ENCODE assay signal across 30 cellular contexts in genomic region chr9:133000842-133001241, GRCh38. TPM values are rescaled to one million over a fixed set of nuclear protein-coding genes. Genes with fewer than 3 reads are reported as not detected.
"Had no signal": no experiment of that assay in that cellular context is flagged by ENCODE, and none has a peak within 500 bp of the region (broad histone marks: within the 10 kb centered on the region; RNA-seq: fewer than 3 reads in every experiment).

No MANE protein-coding gene starts in this region.

- H3K9me3 Mint-ChIP-seq: activated B cell treated with CpG ODN at 0.5 μM for 24 hours; activated naive CD4-positive, alpha-beta T cell treated with anti-CD3 and anti-CD28 coated beads, Interleukin-2, amount 10 ng/mL, durations not matched to agents 7 days and 5 days; activated naive CD8-positive, alpha-beta T cell treated with anti-CD3 and anti-CD28 coated beads, Interleukin-2, amount 10 ng/mL, durations not matched to agents 7 days and 5 days; stimulated activated memory B cell treated with anti-CD40 and anti-IgM and Interleukin-4, amounts not matched to agents 10 μg/mL and 1 μg/mL and 100 μg/mL, for 72 hours had no signal

- H3K4me3 Mint-ChIP-seq: activated B cell treated with CpG ODN at 0.5 μM for 24 hours; activated naive CD4-positive, alpha-beta T cell treated with anti-CD3 and anti-CD28 coated beads, Interleukin-2, amount 10 ng/mL, durations not matched to agents 7 days and 5 days; activated naive CD8-positive, alpha-beta T cell treated with anti-CD3 and anti-CD28 coated beads, Interleukin-2, amount 10 ng/mL, durations not matched to agents 7 days and 5 days; brain; stimulated activated memory B cell treated with anti-CD40 and anti-IgM and Interleukin-4, amounts not matched to agents 10 μg/mL and 1 μg/mL and 100 μg/mL, for 72 hours had no signal

- H3K36me3 Mint-ChIP-seq: activated naive CD4-positive, alpha-beta T cell treated with anti-CD3 and anti-CD28 coated beads, Interleukin-2, amount 10 ng/mL, durations not matched to agents 7 days and 5 days; activated naive CD8-positive, alpha-beta T cell treated with anti-CD3 and anti-CD28 coated beads, Interleukin-2, amount 10 ng/mL, durations not matched to agents 7 days and 5 days; brain; stimulated activated memory B cell treated with anti-CD40 and anti-IgM and Interleukin-4, amounts not matched to agents 10 μg/mL and 1 μg/mL and 100 μg/mL, for 72 hours had no signal

- H3K4me1 ChIP-seq: ascending aorta, colonic mucosa, gastrocnemius medialis, pancreas, psoas muscle, sigmoid colon, thyroid gland had no signal

- DNase-seq: activated B cell treated with CpG ODN at 0.5 μM for 24 hours; activated CD4-positive, alpha-beta T cell treated with anti-CD3 and anti-CD28 coated beads, Interleukin-2, amount 50 U/mL, for 1 hour; activated gamma-delta T cell; activated naive CD4-positive, alpha-beta T cell treated with anti-CD3 and anti-CD28 coated beads, Interleukin-2, amount 10 ng/mL, durations not matched to agents 7 days and 5 days; activated naive CD8-positive, alpha-beta T cell treated with anti-CD3 and anti-CD28 coated beads, Interleukin-2, amount 10 ng/mL, durations not matched to agents 7 days and 5 days; cerebellar nuclear complex; colonic mucosa; effector memory CD4-positive, alpha-beta T cell; gastrocnemius medialis; glutamatergic neuron; islet precursor cell; left ventricle myocardium superior; mammary epithelial cell; nucleus accumbens; pancreas; psoas muscle; sigmoid colon; small intestine; stimulated activated CD4-positive, alpha-beta T cell treated with anti-CD3 and anti-CD28 coated beads, Interleukin-1b, Interleukin-23, amount 100 ng/mL, for 48 hours; stimulated activated CD4-positive, alpha-beta T cell treated with anti-CD3 and anti-CD28 coated beads, Interleukin-4, amount 100 ng/mL, for 4 hours; stimulated activated CD8-positive, alpha-beta memory T cell treated with anti-CD3 and anti-CD28 coated beads, Interleukin-4, amount 100 ng/mL, for 48 hours; stomach; T-helper 2 cell; thyroid gland had no signal

- H3K27me3 ChIP-seq: cardiac muscle cell, pancreas, thyroid gland had no signal

- H3K4me3 ChIP-seq: ascending aorta, cardiac muscle cell, colonic mucosa, gastrocnemius medialis, pancreas, psoas muscle, sigmoid colon, stomach, thyroid gland had no signal

- H3K27ac Mint-ChIP-seq: activated B cell treated with CpG ODN at 0.5 μM for 24 hours; activated naive CD4-positive, alpha-beta T cell treated with anti-CD3 and anti-CD28 coated beads, Interleukin-2, amount 10 ng/mL, durations not matched to agents 7 days and 5 days; activated naive CD8-positive, alpha-beta T cell treated with anti-CD3 and anti-CD28 coated beads, Interleukin-2, amount 10 ng/mL, durations not matched to agents 7 days and 5 days; brain; stimulated activated memory B cell treated with anti-CD40 and anti-IgM and Interleukin-4, amounts not matched to agents 10 μg/mL and 1 μg/mL and 100 μg/mL, for 72 hours had no signal

- H3K4me1 Mint-ChIP-seq: activated B cell treated with CpG ODN at 0.5 μM for 24 hours; activated naive CD4-positive, alpha-beta T cell treated with anti-CD3 and anti-CD28 coated beads, Interleukin-2, amount 10 ng/mL, durations not matched to agents 7 days and 5 days; stimulated activated memory B cell treated with anti-CD40 and anti-IgM and Interleukin-4, amounts not matched to agents 10 μg/mL and 1 μg/mL and 100 μg/mL, for 72 hours had no signal

- ATAC-seq: gastrocnemius medialis; left ventricle myocardium superior; pancreas; psoas muscle; stimulated activated memory B cell treated with anti-CD40 and anti-IgM and Interleukin-4, amounts not matched to agents 10 μg/mL and 1 μg/mL and 100 μg/mL, for 72 hours had no signal

- H3K27ac ChIP-seq: ascending aorta, cardiac muscle cell, colonic mucosa, gastrocnemius medialis, pancreas, psoas muscle, sigmoid colon, stomach, thyroid gland had no signal

- H3K9me3 ChIP-seq: ascending aorta, colonic mucosa, gastrocnemius medialis, pancreas, psoas muscle, sigmoid colon, stomach, thyroid gland had no signal

- H3K36me3 ChIP-seq: ascending aorta, cardiac muscle cell, colonic mucosa, gastrocnemius medialis, pancreas, sigmoid colon, stomach, thyroid gland had no signal

RNA-seq across cellular contexts. Expression of gene GFI1B, which starts 22.3 kb away (rescaled TPM):
- total RNA-seq: activated naive CD8-positive, alpha-beta T cell treated with anti-CD3 and anti-CD28 coated beads, Interleukin-2, amount 10 ng/mL, durations not matched to agents 7 days and 5 days; ascending aorta; dermis microvascular lymphatic vessel endothelial cell; gastrocnemius medialis; mammary epithelial cell; psoas muscle had no signal
- polyA plus RNA-seq: cardiac muscle cell, mammary epithelial cell, neural cell, stomach had no signal
